In the genomic region with DNA sequence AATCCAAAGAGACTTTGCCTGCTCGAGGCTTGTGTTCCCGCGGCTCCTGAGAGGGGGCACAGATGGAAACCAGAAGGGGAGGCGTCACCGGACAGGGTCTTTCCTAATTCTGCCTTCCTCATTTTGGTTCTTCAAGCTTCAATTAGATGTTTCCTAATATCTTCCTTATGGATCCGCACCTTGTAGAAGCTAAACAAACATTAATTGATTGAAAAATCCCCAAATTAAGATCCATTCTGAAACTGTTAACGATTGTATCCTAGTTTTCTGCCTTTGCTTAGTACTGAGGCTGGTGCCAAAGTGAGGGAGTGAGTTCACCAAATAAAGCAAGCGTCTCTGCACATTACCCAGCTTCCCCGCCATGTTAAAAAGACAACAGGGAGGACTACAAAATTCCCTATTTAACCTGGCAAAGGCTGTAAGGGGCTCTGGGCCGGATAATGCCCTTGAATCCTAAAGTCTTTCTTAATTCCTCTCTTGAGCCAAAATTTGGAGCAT, we compare ENCODE assay signal across 8 cellular contexts.
DNase-seq lines count a peak whose midpoint lies in the region; ATAC-seq, FAIRE-seq and TF ChIP-seq lines count a peak whose summit lies in the region.

No MANE protein-coding gene starts in this region.

- peak overlapping the region; percentile 81 for H3K4me2 ChIP-seq in Karpas-422 (ENCODE audit: low read depth, low read length, poor library complexity, severe bottlenecking)

- no peaks in the 10 kb centered on the region for H4K20me1 ChIP-seq in Karpas-422 (ENCODE audit: insufficient read depth, low read depth, low read length)

- no peaks in the 10 kb centered on the region for H3K79me2 ChIP-seq in Karpas-422 (ENCODE audit: low read length)

- no peak for FAIRE-seq in bronchial epithelial cell (lab: Jason Lieb, UNC)

- H3K27ac Mint-ChIP-seq in CD8-positive, alpha-beta memory T cell = no peak overlapping the region

- H3K9me3 Mint-ChIP-seq in CD8-positive, alpha-beta memory T cell = no peaks in the 10 kb centered on the region

- ATAC-seq in body of pancreas = no peak

- no peak overlapping the region for H3K27ac ChIP-seq in CD8-positive, alpha-beta memory T cell (ENCODE audit: low read depth, low read length)
- H3K27ac ChIP-seq in Karpas-422 (ENCODE audit: low read length) (no peak overlapping the region), body of pancreas (no peak overlapping the region)

- H3K27me3 ChIP-seq in CD8-positive, alpha-beta memory T cell (ENCODE audit: insufficient read depth, low read length, poor library complexity, severe bottlenecking) = peaks cover 10% of the 10 kb centered on the region
- H3K27me3 ChIP-seq in Karpas-422 (ENCODE audit: low read length) (no peaks in the 10 kb centered on the region), bronchial epithelial cell (ENCODE audit: control insufficient read depth, insufficient read depth, low read length) (no peaks in the 10 kb centered on the region), neuron (ENCODE audit: insufficient read depth, low read length) (peaks cover under 1% of the 10 kb centered on the region), body of pancreas (peaks cover 0 to 10% of the 10 kb centered on the region in 2 donors)

- H3K27me3 Mint-ChIP-seq in CD8-positive, alpha-beta memory T cell = peaks cover 23 to 76% of the 10 kb centered on the region in 2 donors

- no peaks in the 10 kb centered on the region for H3K36me3 Mint-ChIP-seq in CD8-positive, alpha-beta memory T cell

- no peaks in the 10 kb centered on the region for H3K36me3 ChIP-seq in CD8-positive, alpha-beta memory T cell (ENCODE audit: insufficient read depth, low read length)
- H3K36me3 ChIP-seq in Karpas-422 (ENCODE audit: insufficient read depth, low read length) (no peaks in the 10 kb centered on the region), bronchial epithelial cell (ENCODE audit: control insufficient read depth, insufficient read depth, low read length) (no peaks in the 10 kb centered on the region), neuron (ENCODE audit: insufficient read depth, low read length) (no peaks in the 10 kb centered on the region), body of pancreas (replicated peaks in 1 of 2; ENCODE audit: insufficient read depth in 1 of 2, low read depth in 2 of 2) (no peaks in the 10 kb centered on the region)

- WGBS in body of pancreas, 2 donors = 6 to 9% methylated on average over 10 of the region's 10 CpGs

- peak overlapping the region; percentile 30 for H3K4me3 ChIP-seq in CD8-positive, alpha-beta memory T cell (ENCODE audit: low read length)
- peak overlapping the region; percentile 74 for H3K4me3 ChIP-seq in Karpas-422 (ENCODE audit: low read length)
- peak overlapping the region; percentile 34 for H3K4me3 ChIP-seq in bronchial epithelial cell (ENCODE audit: low read depth, low read length)
- H3K4me3 ChIP-seq in neuron (ENCODE audit: low read length) = peak overlapping the region; percentile 89
- H3K4me3 ChIP-seq in body of pancreas = no peak overlapping the region

- peak overlapping the region in 3 of 7 donors; percentile 11 to 43 (median 28) for H3K4me3 Mint-ChIP-seq in CD8-positive, alpha-beta memory T cell

- peaks cover 11 to 16% (median 14%) of the 10 kb centered on the region in 3 donors for H3K4me1 Mint-ChIP-seq in CD8-positive, alpha-beta memory T cell

- intact Hi-C loops in body of pancreas (cut with DNase I) = no loop called here

- H3K4me1 ChIP-seq in CD8-positive, alpha-beta memory T cell (ENCODE audit: insufficient read depth, low read length) = peaks cover 8% of the 10 kb centered on the region
- H3K4me1 ChIP-seq in Karpas-422 (ENCODE audit: low read length) (peaks cover 11% of the 10 kb centered on the region), neuron (ENCODE audit: insufficient read depth, low read length) (no peaks in the 10 kb centered on the region), body of pancreas (peaks cover 9% of the 10 kb centered on the region)

- no peak for DNase-seq in CD8-positive, alpha-beta memory T cell
- DNase-seq in Karpas-422 = no peak
- no peak for DNase-seq in bronchial epithelial cell (ENCODE audit: low read depth)
- DNase-seq in stimulated activated CD4-positive, alpha-beta T cell treated with anti-CD3 and anti-CD28 coated beads, Interleukin-4, amount 100 ng/mL, for 1 hour = no peak
- DNase-seq in stimulated activated CD4-positive, alpha-beta T cell treated with anti-CD3 and anti-CD28 coated beads, Interleukin-15, amount 100 ng/mL, for 24 hours = no peak
- no peak for DNase-seq in SHP77 treated with DMSO at 0.1 percent for 48 hours (lab: John Stamatoyannopoulos, UW)
- DNase-seq in body of pancreas = no peak

- H2AFZ ChIP-seq in Karpas-422 (ENCODE audit: low read length) = peak overlapping the region; percentile 85; the same call in 1 of the 2 replicates
- peak overlapping the region; percentile 74 for H2AFZ ChIP-seq in neuron (ENCODE audit: low read depth, low read length)

- peak overlapping the region; percentile 62 for H3K9ac ChIP-seq in Karpas-422 (ENCODE audit: low read length)

- no peaks in the 10 kb centered on the region for H3K9me3 ChIP-seq in CD8-positive, alpha-beta memory T cell (ENCODE audit: low read length)
- H3K9me3 ChIP-seq in Karpas-422 (ENCODE audit: low read length) (no peaks in the 10 kb centered on the region), neuron (ENCODE audit: low read length) (no peaks in the 10 kb centered on the region), body of pancreas (no peaks in the 10 kb centered on the region)

- TF ChIP-seq POLR2A in body of pancreas (IDR thresholded peaks at IDR 0.05) = no peak

- H3K9me2 ChIP-seq in Karpas-422 (replicated peaks; ENCODE audit: insufficient read depth, low read length) = no peaks in the 10 kb centered on the region

- POLR2A ChIA-PET in CD8-positive, alpha-beta memory T cell (lab: Charles Lee) = no interaction called here

- CTCF ChIA-PET in CD8-positive, alpha-beta memory T cell (lab: Charles Lee) = no interaction called here

- no peak for TF ChIP-seq CTCF in bronchial epithelial cell (IDR thresholded peaks at IDR 0.05; ENCODE audit: insufficient read depth, low read length, severe bottlenecking)
- no peak for TF ChIP-seq CTCF in body of pancreas (IDR thresholded peaks at IDR 0.05)

Comparison
In these comparisons a context has a peak if more than half of its experiments do, and no peak if none do; other contexts are left out.
1. H3K4me3 ChIP-seq: peak in CD8-positive, alpha-beta memory T cell (single experiment), Karpas-422 (single experiment), bronchial epithelial cell (single experiment) and neuron (single experiment); none in body of pancreas (0 of 2).